ENCODE assay signal across 1 cellular context in genomic region chr3:48695113-48695753, GRCh38.
A peak's percentile ranks its signal among the peaks of the same experiment; 100 is the strongest.
TF ChIP-seq lines count a peak whose summit lies in the region.

No MANE protein-coding gene starts in this region.

TF ChIP-seq in GM12878, 131 proteins besides CTCF, POLR2A, EP300 and RAD21 (continued from another document):
- TF ChIP-seq POLR2AphosphoS5 (IDR thresholded peaks at IDR 0.05; ENCODE audit: low read length) = 0 out of 2 replicates have a peak, but pooled peaks have one; percentile 12
